In the genomic region with DNA sequence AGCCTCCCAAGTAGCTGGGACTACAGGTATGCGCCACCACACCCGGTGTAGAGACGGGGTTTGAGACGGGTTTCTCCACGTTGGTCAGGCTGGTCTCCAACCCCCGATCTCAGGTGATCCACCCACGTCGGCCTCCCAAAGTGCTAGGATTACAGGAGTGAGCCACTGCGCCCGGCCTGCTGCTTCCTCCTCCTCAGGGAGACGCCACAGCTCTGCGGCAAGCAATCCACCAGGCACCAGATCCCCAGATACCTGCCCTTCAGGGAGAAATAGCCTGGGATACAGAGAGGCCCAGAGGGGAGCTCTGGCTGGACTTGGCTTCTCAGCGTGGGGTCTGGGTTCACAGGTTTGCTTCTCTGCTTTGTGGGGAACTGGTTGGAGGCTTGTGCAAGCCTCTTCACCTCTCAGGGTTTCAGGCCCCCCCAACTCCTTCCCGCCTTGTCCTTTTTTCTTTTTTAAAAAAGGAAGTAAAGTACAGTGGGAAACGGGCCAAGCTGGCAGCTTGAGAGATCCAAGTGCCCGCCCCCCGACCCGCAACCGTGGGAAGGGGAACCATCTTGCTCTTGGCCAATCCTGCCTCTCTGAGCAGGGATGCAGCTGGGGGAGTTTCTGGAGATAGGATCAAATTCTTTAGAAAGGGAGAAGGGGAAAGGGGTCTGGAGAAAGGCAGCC, we compare ENCODE assay signal across 9 cellular contexts. TPM values are rescaled to one million over a fixed set of nuclear protein-coding genes. Genes with fewer than 3 reads are reported as not detected.
DNase-seq lines count a peak whose midpoint lies in the region; ATAC-seq, FAIRE-seq and TF ChIP-seq lines count a peak whose summit lies in the region.
"Had no signal": no experiment of that assay in that cellular context is flagged by ENCODE, and none has a peak within 500 bp of the region (broad histone marks: within the 10 kb centered on the region; RNA-seq: fewer than 3 reads in every experiment).

No MANE protein-coding gene starts in this region.

- H3K4me3 Mint-ChIP-seq in GM23338: peak overlapping the region; percentile 92
- peak overlapping the region; percentile 89 for H3K4me3 Mint-ChIP-seq in activated naive CD8-positive, alpha-beta T cell treated with anti-CD3 and anti-CD28 coated beads, Interleukin-2, amount 10 ng/mL, durations not matched to agents 7 days and 5 days

- H3K4me1 ChIP-seq in ACC112 (ENCODE audit: control insufficient read depth, insufficient read depth, low read length, unreplicated experiment): peaks cover 14% of the 10 kb centered on the region
- H3K4me1 ChIP-seq in GM23338 (ENCODE audit: insufficient read depth): peaks cover 10% of the 10 kb centered on the region
- no peaks in the 10 kb centered on the region for H3K4me1 ChIP-seq in prostate gland (replicated peaks)

- peak overlapping the region; percentile 95 for H3K4me2 ChIP-seq in GM23338

- DNase-seq in GM23338 (ENCODE audit: low spot score): peak; percentile 33
- DNase-seq in activated naive CD8-positive, alpha-beta T cell treated with anti-CD3 and anti-CD28 coated beads, Interleukin-2, amount 10 ng/mL, durations not matched to agents 7 days and 5 days: no peak
- DNase-seq in medulla oblongata (ENCODE audit: extremely low spot score): peak; percentile 49
- no peak for DNase-seq in GM12892 (ENCODE audit: insufficient read length)
- DNase-seq in prostate gland (ENCODE audit: low spot score): no peak
- DNase-seq: MG63 had no signal

- H3K4me3 ChIP-seq in ACC112 (ENCODE audit: low read depth, low read length) (peak overlapping the region; percentile 85), GM23338 (peak overlapping the region; percentile 84), prostate gland (no peak overlapping the region)
- H3K4me3 ChIP-seq: MG63 had no signal

- H3K79me2 ChIP-seq in ACC112 (ENCODE audit: control insufficient read depth, insufficient read depth, low read length, unreplicated experiment) (peaks cover 28% of the 10 kb centered on the region), GM23338 (replicated peaks; ENCODE audit: insufficient read depth) (no peaks in the 10 kb centered on the region)

- ATAC-seq in GM23338: no peak
- ATAC-seq in activated naive CD8-positive, alpha-beta T cell treated with anti-CD3 and anti-CD28 coated beads, Interleukin-2, amount 10 ng/mL, durations not matched to agents 7 days and 5 days (ENCODE audit: low read depth): no peak
- no peak for ATAC-seq in GM18870 (IDR thresholded peaks at IDR 0.05; ENCODE audit: unreplicated experiment)
- no peak for ATAC-seq in GM19395 (IDR thresholded peaks at IDR 0.05; ENCODE audit: unreplicated experiment)

- H3K27ac Mint-ChIP-seq in GM23338: no peak overlapping the region
- H3K27ac Mint-ChIP-seq in activated naive CD8-positive, alpha-beta T cell treated with anti-CD3 and anti-CD28 coated beads, Interleukin-2, amount 10 ng/mL, durations not matched to agents 7 days and 5 days: no peak overlapping the region

- no peaks in the 10 kb centered on the region for H4K20me1 ChIP-seq in GM23338 (replicated peaks; ENCODE audit: insufficient read depth)

- peaks cover 49% of the 10 kb centered on the region for H3K27me3 Mint-ChIP-seq in GM23338 (ENCODE audit: insufficient read depth, low read depth, poor library complexity)
- H3K27me3 Mint-ChIP-seq in activated naive CD8-positive, alpha-beta T cell treated with anti-CD3 and anti-CD28 coated beads, Interleukin-2, amount 10 ng/mL, durations not matched to agents 7 days and 5 days: peaks cover 3% of the 10 kb centered on the region

- H3K36me3 Mint-ChIP-seq in GM23338 (ENCODE audit: low read depth): no peaks in the 10 kb centered on the region
- H3K36me3 Mint-ChIP-seq in activated naive CD8-positive, alpha-beta T cell treated with anti-CD3 and anti-CD28 coated beads, Interleukin-2, amount 10 ng/mL, durations not matched to agents 7 days and 5 days: no peaks in the 10 kb centered on the region

- no peak for TF ChIP-seq POLR2A in GM12892 (IDR thresholded peaks at IDR 0.05; ENCODE audit: low read depth, low read length)
- TF ChIP-seq POLR2A in prostate gland (IDR thresholded peaks at IDR 0.05): no peak

- H3K9me3 ChIP-seq in prostate gland: no peaks in the 10 kb centered on the region
- H3K9me3 ChIP-seq: MG63 had no signal

- no peak for TF ChIP-seq CTCF in GM23338 (conservative IDR thresholded peaks at IDR 0.05; ENCODE audit: low read depth in 2 of 2)
- TF ChIP-seq CTCF in prostate gland (IDR thresholded peaks at IDR 0.05): no peak

- no peaks in the 10 kb centered on the region; the same call in 1 of the 3 replicates for H3K9me3 Mint-ChIP-seq in GM23338
- H3K9me3 Mint-ChIP-seq in activated naive CD8-positive, alpha-beta T cell treated with anti-CD3 and anti-CD28 coated beads, Interleukin-2, amount 10 ng/mL, durations not matched to agents 7 days and 5 days: no peaks in the 10 kb centered on the region

- peak overlapping the region; percentile 95 for H3K27ac ChIP-seq in ACC112 (ENCODE audit: low read depth, low read length)
- no peak overlapping the region for H3K27ac ChIP-seq in GM23338 (ENCODE audit: low read depth)
- peak overlapping the region in 1 of 2 donors; percentile 76 for H3K27ac ChIP-seq in prostate gland

- intact Hi-C loops in prostate gland (cut with DNase I): no loop called here

- H3K4me1 Mint-ChIP-seq in GM23338: peaks cover 11% of the 10 kb centered on the region; the same call in 1 of the 3 replicates
- peaks cover 5% of the 10 kb centered on the region for H3K4me1 Mint-ChIP-seq in activated naive CD8-positive, alpha-beta T cell treated with anti-CD3 and anti-CD28 coated beads, Interleukin-2, amount 10 ng/mL, durations not matched to agents 7 days and 5 days

- H3K9me2 ChIP-seq in GM23338 (ENCODE audit: insufficient read depth): no peaks in the 10 kb centered on the region

- POLR2A ChIA-PET in activated naive CD8-positive, alpha-beta T cell treated with anti-CD3 and anti-CD28 coated beads, Interleukin-2, amount 10 ng/mL, durations not matched to agents 7 days and 5 days (lab: Charles Lee): interaction anchor here (0.7 to 6.1 kb wide), 2 partner anchors 28 to 278 kb away, joined by 3 to 63 read pairs; partner anchors contain the start of genes EXOC7 and PRPSAP1

- H3K27me3 ChIP-seq in ACC112 (ENCODE audit: insufficient read depth, low read length) (no peaks in the 10 kb centered on the region), GM23338 (ENCODE audit: insufficient read depth) (peaks cover 60% of the 10 kb centered on the region), prostate gland (replicated peaks; ENCODE audit: insufficient read depth) (no peaks in the 10 kb centered on the region)
- H3K27me3 ChIP-seq: MG63 had no signal

- peaks cover 5% of the 10 kb centered on the region; the same call in 1 of the 2 replicates for H3F3A ChIP-seq in GM23338 (replicated peaks; ENCODE audit: low read depth)

- 46% methylated on average over 19 of the region's 19 CpGs for WGBS in prostate gland

- H3K36me3 ChIP-seq in ACC112 (ENCODE audit: insufficient read depth, low read length) (peaks cover 3% of the 10 kb centered on the region; the same call in 1 of the 2 replicates), GM23338 (ENCODE audit: insufficient read depth) (no peaks in the 10 kb centered on the region), prostate gland (no peaks in the 10 kb centered on the region)
- H3K36me3 ChIP-seq: MG63 had no signal

- no peak for FAIRE-seq in GM12892 (lab: Jason Lieb, UNC)

- no peak overlapping the region for H2AFZ ChIP-seq in ACC112 (ENCODE audit: low read length, unreplicated experiment)
- peak overlapping the region; percentile 98 for H2AFZ ChIP-seq in GM23338

TF ChIP-seq in GM23338, 12 proteins besides CTCF, POLR2A, EP300 and RAD21:
- TF ChIP-seq ZNF114 (CRISPR knock-in tag; IDR thresholded peaks at IDR 0.05) (no peak), STAT1 (IDR thresholded peaks at IDR 0.05; ENCODE audit: unreplicated experiment) (no peak), EZH2phosphoT487 (IDR thresholded peaks at IDR 0.05; ENCODE audit: unreplicated experiment) (no peak)
TF ChIP-seq in GM23338: peak in this region for 0.

RNA-seq across cellular contexts. Expression of gene SPHK1, which starts 2.6 kb away (rescaled TPM):
- total RNA-seq in GM23338 (2014; rRNA removed; shearing (Covaris generic)): 3.2 and 7.4 TPM in 2 replicates
- 0.63 and 1.3 TPM in 2 replicates for polyA plus RNA-seq in GM23338 (2016; fragmentation: Nextera tagmentation; extraction: Ambion mirVana)
- total RNA-seq in activated naive CD8-positive, alpha-beta T cell treated with anti-CD3 and anti-CD28 coated beads, Interleukin-2, amount 10 ng/mL, durations not matched to agents 7 days and 5 days: 1 to 10 TPM; 3.4 to 3.9 TPM
- polyA plus RNA-seq in GM12892 (2012; ENCODE audit: missing spikeins): 0.47 TPM
- total RNA-seq in prostate gland: 10 to 100 TPM in 1 of 2 donors, 1 to 10 TPM in 1; 6.6 to 34.1 TPM

RNA-seq across cellular contexts. Expression of gene PRPSAP1, which starts 28.1 kb away (rescaled TPM):
- 47.9 and 58.8 TPM in 2 replicates for total RNA-seq in GM23338 (2014; rRNA removed; shearing (Covaris generic))
- polyA plus RNA-seq in GM23338 (2016; fragmentation: Nextera tagmentation; extraction: Ambion mirVana): 31.5 and 39.5 TPM in 2 replicates
- 10 to 100 TPM; 61.6 to 66.1 TPM for total RNA-seq in activated naive CD8-positive, alpha-beta T cell treated with anti-CD3 and anti-CD28 coated beads, Interleukin-2, amount 10 ng/mL, durations not matched to agents 7 days and 5 days
- 37.8 TPM for polyA plus RNA-seq in GM12892 (2012; ENCODE audit: missing spikeins)
- 100 to 1,000 TPM in 1 of 2 donors, 10 to 100 TPM in 1; 51.5 to 115 TPM for total RNA-seq in prostate gland

Comparison
In these comparisons a context has a peak if more than half of its experiments do, and no peak if none do; other contexts are left out.
1. H3K4me3 ChIP-seq: peak in ACC112 (single experiment) and GM23338 (single experiment); none in prostate gland (0 of 2).
2. DNase-seq: peak in GM23338 (single experiment) and medulla oblongata (single experiment); none in activated naive CD8-positive, alpha-beta T cell treated with anti-CD3 and anti-CD28 coated beads, Interleukin-2, amount 10 ng/mL, durations not matched to agents 7 days and 5 days (single experiment), GM12892 (single experiment) and prostate gland (single experiment).